ENCODE assay signal across 2 cellular contexts in the genomic region with DNA sequence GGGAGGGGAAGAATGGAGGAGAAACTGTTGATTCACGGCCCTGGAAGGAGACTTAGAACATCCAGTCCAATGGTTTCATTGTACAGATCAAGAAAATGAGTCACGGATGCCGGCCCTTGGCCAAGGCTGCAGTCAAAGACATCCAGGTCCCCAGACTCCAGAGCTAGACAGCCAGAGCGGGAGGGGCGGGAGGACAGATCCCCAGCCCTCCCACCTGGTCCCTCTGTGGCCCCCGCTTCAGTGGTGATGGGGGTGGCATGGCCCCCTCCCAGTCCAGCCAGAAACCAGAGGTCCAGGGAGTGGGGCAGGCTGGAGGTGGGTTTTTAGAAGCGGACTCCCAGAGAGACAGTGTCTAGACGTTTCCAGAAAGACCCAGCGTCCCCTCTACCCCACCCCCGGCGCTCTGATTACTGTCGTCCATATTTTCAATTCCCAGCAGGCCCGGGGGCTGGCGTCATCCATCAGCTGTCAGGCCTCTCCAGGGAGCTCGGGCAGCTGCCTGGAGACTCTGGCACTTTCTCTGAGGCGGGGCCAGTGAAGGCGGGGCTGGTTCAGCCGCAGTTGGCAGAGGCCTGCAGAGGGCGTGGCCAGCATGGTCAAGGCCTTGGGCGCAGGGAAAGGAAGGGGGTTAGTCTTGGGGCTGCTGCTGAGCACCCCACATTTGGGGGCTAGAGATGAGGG.
TF ChIP-seq lines count a peak whose summit lies in the region.

No MANE protein-coding gene starts in this region.

TF ChIP-seq in A549, 52 proteins besides CTCF, POLR2A, EP300 and RAD21 (continued from another document):
- TF ChIP-seq PHF8 (IDR thresholded peaks at IDR 0.05; ENCODE audit: borderline replicate concordance, low read depth) (peak; percentile 25; the same call in 1 of the 2 replicates), HOXB5 (CRISPR knock-in tag; IDR thresholded peaks at IDR 0.05) (peak; percentile 88; the same call in 1 of the 2 replicates), FOSL2 (IDR thresholded peaks at IDR 0.05) (peak; percentile 31; the same call in 1 of the 2 replicates), FOSL2 (CRISPR knock-in tag; IDR thresholded peaks at IDR 0.05) (peak; percentile 68), ZC3H11A (IDR thresholded peaks at IDR 0.05) (no peak), KDM1A (IDR thresholded peaks at IDR 0.05; ENCODE audit: low read depth) (0 out of 2 replicates have a peak, but pooled peaks have one; percentile 36), JUNB (IDR thresholded peaks at IDR 0.05) (peak; percentile 59; the same call in 1 of the 2 replicates), MYC (IDR thresholded peaks at IDR 0.05; ENCODE audit: borderline replicate concordance, low read length) (no peak), JUN (IDR thresholded peaks at IDR 0.05) (peak in 1 of 2 experiments; percentile 85; a peak in 4 of 5 replicates), POLR2AphosphoS2 (conservative IDR thresholded peaks at IDR 0.05; ENCODE audit: low read length) (no peak)
- TF ChIP-seq, protein P1, sequence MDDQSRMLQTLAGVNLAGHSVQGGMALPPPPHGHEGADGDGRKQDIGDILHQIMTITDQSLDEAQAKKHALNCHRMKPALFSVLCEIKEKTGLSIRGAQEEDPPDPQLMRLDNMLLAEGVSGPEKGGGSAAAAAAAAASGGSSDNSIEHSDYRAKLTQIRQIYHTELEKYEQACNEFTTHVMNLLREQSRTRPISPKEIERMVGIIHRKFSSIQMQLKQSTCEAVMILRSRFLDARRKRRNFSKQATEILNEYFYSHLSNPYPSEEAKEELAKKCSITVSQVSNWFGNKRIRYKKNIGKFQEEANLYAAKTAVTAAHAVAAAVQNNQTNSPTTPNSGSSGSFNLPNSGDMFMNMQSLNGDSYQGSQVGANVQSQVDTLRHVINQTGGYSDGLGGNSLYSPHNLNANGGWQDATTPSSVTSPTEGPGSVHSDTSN (IDR thresholded peaks at IDR 0.05), result peak; percentile 90

TF ChIP-seq in GM12878, 131 proteins besides CTCF, POLR2A, EP300 and RAD21 (continued from another document):
- TF ChIP-seq, protein P2, sequence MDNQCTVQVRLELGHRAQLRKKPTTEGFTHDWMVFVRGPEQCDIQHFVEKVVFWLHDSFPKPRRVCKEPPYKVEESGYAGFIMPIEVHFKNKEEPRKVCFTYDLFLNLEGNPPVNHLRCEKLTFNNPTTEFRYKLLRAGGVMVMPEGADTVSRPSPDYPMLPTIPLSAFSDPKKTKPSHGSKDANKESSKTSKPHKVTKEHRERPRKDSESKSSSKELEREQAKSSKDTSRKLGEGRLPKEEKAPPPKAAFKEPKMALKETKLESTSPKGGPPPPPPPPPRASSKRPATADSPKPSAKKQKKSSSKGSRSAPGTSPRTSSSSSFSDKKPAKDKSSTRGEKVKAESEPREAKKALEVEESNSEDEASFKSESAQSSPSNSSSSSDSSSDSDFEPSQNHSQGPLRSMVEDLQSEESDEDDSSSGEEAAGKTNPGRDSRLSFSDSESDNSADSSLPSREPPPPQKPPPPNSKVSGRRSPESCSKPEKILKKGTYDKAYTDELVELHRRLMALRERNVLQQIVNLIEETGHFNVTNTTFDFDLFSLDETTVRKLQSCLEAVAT (IDR thresholded peaks at IDR 0.05), result no peak
- TF ChIP-seq, protein P1 (IDR thresholded peaks at IDR 0.05; ENCODE audit: insufficient replicate concordance, low read depth, low read length), result peak; percentile 51
- TF ChIP-seq NR2C1 (IDR thresholded peaks at IDR 0.05) (no peak), SP1 (IDR thresholded peaks at IDR 0.05; ENCODE audit: low read depth, low read length) (no peak), NFXL1 (IDR thresholded peaks at IDR 0.05; ENCODE audit: borderline replicate concordance) (no peak), HDAC6 (IDR thresholded peaks at IDR 0.05; ENCODE audit: unreplicated experiment) (no peak), IKZF1 (conservative IDR thresholded peaks at IDR 0.05) (0 out of 2 replicates have a peak, but pooled peaks have one; percentile 18)
- TF ChIP-seq, protein P3, sequence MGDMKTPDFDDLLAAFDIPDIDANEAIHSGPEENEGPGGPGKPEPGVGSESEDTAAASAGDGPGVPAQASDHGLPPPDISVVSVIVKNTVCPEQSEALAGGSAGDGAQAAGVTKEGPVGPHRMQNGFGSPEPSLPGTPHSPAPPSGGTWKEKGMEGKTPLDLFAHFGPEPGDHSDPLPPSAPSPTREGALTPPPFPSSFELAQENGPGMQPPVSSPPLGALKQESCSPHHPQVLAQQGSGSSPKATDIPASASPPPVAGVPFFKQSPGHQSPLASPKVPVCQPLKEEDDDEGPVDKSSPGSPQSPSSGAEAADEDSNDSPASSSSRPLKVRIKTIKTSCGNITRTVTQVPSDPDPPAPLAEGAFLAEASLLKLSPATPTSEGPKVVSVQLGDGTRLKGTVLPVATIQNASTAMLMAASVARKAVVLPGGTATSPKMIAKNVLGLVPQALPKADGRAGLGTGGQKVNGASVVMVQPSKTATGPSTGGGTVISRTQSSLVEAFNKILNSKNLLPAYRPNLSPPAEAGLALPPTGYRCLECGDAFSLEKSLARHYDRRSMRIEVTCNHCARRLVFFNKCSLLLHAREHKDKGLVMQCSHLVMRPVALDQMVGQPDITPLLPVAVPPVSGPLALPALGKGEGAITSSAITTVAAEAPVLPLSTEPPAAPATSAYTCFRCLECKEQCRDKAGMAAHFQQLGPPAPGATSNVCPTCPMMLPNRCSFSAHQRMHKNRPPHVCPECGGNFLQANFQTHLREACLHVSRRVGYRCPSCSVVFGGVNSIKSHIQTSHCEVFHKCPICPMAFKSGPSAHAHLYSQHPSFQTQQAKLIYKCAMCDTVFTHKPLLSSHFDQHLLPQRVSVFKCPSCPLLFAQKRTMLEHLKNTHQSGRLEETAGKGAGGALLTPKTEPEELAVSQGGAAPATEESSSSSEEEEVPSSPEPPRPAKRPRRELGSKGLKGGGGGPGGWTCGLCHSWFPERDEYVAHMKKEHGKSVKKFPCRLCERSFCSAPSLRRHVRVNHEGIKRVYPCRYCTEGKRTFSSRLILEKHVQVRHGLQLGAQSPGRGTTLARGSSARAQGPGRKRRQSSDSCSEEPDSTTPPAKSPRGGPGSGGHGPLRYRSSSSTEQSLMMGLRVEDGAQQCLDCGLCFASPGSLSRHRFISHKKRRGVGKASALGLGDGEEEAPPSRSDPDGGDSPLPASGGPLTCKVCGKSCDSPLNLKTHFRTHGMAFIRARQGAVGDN (IDR thresholded peaks at IDR 0.05), result no peak
- TF ChIP-seq, protein P4, sequence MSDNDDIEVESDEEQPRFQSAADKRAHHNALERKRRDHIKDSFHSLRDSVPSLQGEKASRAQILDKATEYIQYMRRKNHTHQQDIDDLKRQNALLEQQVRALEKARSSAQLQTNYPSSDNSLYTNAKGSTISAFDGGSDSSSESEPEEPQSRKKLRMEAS (IDR thresholded peaks at IDR 0.05; ENCODE audit: low read depth, low read length), result no peak
- TF ChIP-seq, protein P5, sequence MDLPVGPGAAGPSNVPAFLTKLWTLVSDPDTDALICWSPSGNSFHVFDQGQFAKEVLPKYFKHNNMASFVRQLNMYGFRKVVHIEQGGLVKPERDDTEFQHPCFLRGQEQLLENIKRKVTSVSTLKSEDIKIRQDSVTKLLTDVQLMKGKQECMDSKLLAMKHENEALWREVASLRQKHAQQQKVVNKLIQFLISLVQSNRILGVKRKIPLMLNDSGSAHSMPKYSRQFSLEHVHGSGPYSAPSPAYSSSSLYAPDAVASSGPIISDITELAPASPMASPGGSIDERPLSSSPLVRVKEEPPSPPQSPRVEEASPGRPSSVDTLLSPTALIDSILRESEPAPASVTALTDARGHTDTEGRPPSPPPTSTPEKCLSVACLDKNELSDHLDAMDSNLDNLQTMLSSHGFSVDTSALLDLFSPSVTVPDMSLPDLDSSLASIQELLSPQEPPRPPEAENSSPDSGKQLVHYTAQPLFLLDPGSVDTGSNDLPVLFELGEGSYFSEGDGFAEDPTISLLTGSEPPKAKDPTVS (IDR thresholded peaks at IDR 0.05; ENCODE audit: low read depth, low read length), result peak; percentile 98
- TF ChIP-seq, protein P6, sequence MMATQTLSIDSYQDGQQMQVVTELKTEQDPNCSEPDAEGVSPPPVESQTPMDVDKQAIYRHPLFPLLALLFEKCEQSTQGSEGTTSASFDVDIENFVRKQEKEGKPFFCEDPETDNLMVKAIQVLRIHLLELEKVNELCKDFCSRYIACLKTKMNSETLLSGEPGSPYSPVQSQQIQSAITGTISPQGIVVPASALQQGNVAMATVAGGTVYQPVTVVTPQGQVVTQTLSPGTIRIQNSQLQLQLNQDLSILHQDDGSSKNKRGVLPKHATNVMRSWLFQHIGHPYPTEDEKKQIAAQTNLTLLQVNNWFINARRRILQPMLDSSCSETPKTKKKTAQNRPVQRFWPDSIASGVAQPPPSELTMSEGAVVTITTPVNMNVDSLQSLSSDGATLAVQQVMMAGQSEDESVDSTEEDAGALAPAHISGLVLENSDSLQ (IDR thresholded peaks at IDR 0.05), result peak; percentile 85
